8 cellular contexts compared by ENCODE assay signal in genomic region chr3:101827211-101828174, GRCh38. TPM values are rescaled to one million over a fixed set of nuclear protein-coding genes. Genes with fewer than 3 reads are reported as not detected.
DNase-seq lines count a peak whose midpoint lies in the region; ATAC-seq and TF ChIP-seq lines count a peak whose summit lies in the region.

No MANE protein-coding gene starts in this region.

- H3K9me3 Mint-ChIP-seq in activated CD4-positive, alpha-beta memory T cell treated with anti-CD3 and anti-CD28 coated beads, Interleukin-2, amount 10 ng/mL, durations not matched to agents 7 days and 5 days: no peaks in the 10 kb centered on the region

- ATAC-seq in GM18505 (IDR thresholded peaks at IDR 0.05; ENCODE audit: unreplicated experiment) (peak; percentile 87), HG02840 (IDR thresholded peaks at IDR 0.05; ENCODE audit: low FRiP score, unreplicated experiment) (peak; percentile 81)

- H3K4me3 Mint-ChIP-seq in activated CD4-positive, alpha-beta memory T cell treated with anti-CD3 and anti-CD28 coated beads, Interleukin-2, amount 10 ng/mL, durations not matched to agents 7 days and 5 days: peak overlapping the region; percentile 82

- DNase-seq in NCI-H2227 (lab: John Stamatoyannopoulos, UW; ENCODE audit: unreplicated experiment): peak; percentile 38
- peak; percentile 83 for DNase-seq in activated CD4-positive, alpha-beta memory T cell treated with anti-CD3 and anti-CD28 coated beads, Interleukin-2, amount 10 ng/mL, durations not matched to agents 7 days and 5 days
- peak; percentile 70 for DNase-seq in effector CD4-positive, alpha-beta T cell
- peak; percentile 80 to 88 for DNase-seq in lung microvascular endothelial cell (ENCODE audit: low read depth in 2 of 2)
- DNase-seq in stimulated activated CD4-positive, alpha-beta T cell treated with anti-CD3 and anti-CD28 coated beads, TNF-alpha, amount 100 ng/mL, for 48 hours (ENCODE audit: low read depth in 3 of 3): peak; percentile 77 to 84 (median 80)
- no peak for DNase-seq in GOT3 (lab: John Stamatoyannopoulos, UW)

- H3K27me3 Mint-ChIP-seq in activated CD4-positive, alpha-beta memory T cell treated with anti-CD3 and anti-CD28 coated beads, Interleukin-2, amount 10 ng/mL, durations not matched to agents 7 days and 5 days: no peaks in the 10 kb centered on the region

- H3K27ac Mint-ChIP-seq in activated CD4-positive, alpha-beta memory T cell treated with anti-CD3 and anti-CD28 coated beads, Interleukin-2, amount 10 ng/mL, durations not matched to agents 7 days and 5 days: peak overlapping the region; percentile 90

- peak; percentile 89 for TF ChIP-seq POLR2A in GM18505 (IDR thresholded peaks at IDR 0.05; ENCODE audit: borderline replicate concordance, extremely low read depth, insufficient read depth, insufficient read length)

- peaks cover 23% of the 10 kb centered on the region for H3K36me3 Mint-ChIP-seq in activated CD4-positive, alpha-beta memory T cell treated with anti-CD3 and anti-CD28 coated beads, Interleukin-2, amount 10 ng/mL, durations not matched to agents 7 days and 5 days (ENCODE audit: low read depth)

- POLR2A ChIA-PET in activated CD4-positive, alpha-beta memory T cell treated with anti-CD3 and anti-CD28 coated beads, Interleukin-2, amount 10 ng/mL, durations not matched to agents 7 days and 5 days (lab: Charles Lee): interaction anchor here (0.8 to 14.9 kb wide), 19 partner anchors 10 to 398 kb away, joined by 3 to 374 read pairs (median 4); partner anchors contain the start of genes CEP97, NFKBIZ and NXPE3

- CTCF ChIA-PET in activated CD4-positive, alpha-beta memory T cell treated with anti-CD3 and anti-CD28 coated beads, Interleukin-2, amount 10 ng/mL, durations not matched to agents 7 days and 5 days (lab: Charles Lee): interaction anchor here (1.1 to 4.9 kb wide), 9 partner anchors 13 to 397 kb away, joined by 3 to 36 read pairs (median 5); partner anchors contain the start of genes NFKBIZ and NXPE3

- H3K4me1 Mint-ChIP-seq in activated CD4-positive, alpha-beta memory T cell treated with anti-CD3 and anti-CD28 coated beads, Interleukin-2, amount 10 ng/mL, durations not matched to agents 7 days and 5 days: peaks cover 53% of the 10 kb centered on the region

RNA-seq across cellular contexts. Expression of gene NFKBIZ, which starts 21.8 kb away (rescaled TPM):
- 10 to 100 TPM; 76.5 to 81.3 TPM for total RNA-seq in activated CD4-positive, alpha-beta memory T cell treated with anti-CD3 and anti-CD28 coated beads, Interleukin-2, amount 10 ng/mL, durations not matched to agents 7 days and 5 days
- total RNA-seq in lung microvascular endothelial cell: 5.7 and 8.9 TPM in 2 replicates

RNA-seq across cellular contexts. Expression of gene NXPE3, which starts 48.5 kb away (rescaled TPM):
- 10 to 100 TPM; 22.4 to 23.6 TPM for total RNA-seq in activated CD4-positive, alpha-beta memory T cell treated with anti-CD3 and anti-CD28 coated beads, Interleukin-2, amount 10 ng/mL, durations not matched to agents 7 days and 5 days
- total RNA-seq in lung microvascular endothelial cell: 6.3 and 6.5 TPM in 2 replicates
